13 cellular contexts compared by ENCODE assay signal in the genomic region with DNA sequence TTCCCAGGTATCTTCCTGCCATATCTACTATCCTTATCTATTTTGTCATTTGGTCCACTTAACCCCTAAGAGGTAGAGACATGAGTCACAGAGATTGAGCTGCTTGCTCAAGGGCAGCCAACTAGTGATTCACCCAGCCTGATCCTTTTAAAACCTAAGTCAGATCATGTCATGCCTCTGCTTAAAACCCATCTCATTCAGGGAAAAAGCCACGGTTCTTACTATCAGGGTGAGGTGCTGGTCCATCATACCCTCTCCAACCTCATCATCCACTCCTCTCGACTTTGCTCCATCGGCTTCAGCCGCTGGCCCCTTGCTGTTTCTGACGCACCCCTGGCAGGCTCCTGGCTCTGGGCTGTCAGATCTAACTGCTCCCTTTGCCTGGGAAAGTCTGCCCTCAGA. TPM values are rescaled to one million over a fixed set of nuclear protein-coding genes. Genes with fewer than 3 reads are reported as not detected.
A peak's percentile ranks its signal among the peaks of the same experiment; 100 is the strongest.
DNase-seq lines count a peak whose midpoint lies in the region; ATAC-seq and TF ChIP-seq lines count a peak whose summit lies in the region.
"Had no signal": no experiment of that assay in that cellular context is flagged by ENCODE, and none has a peak within 500 bp of the region (broad histone marks: within the 10 kb centered on the region; RNA-seq: fewer than 3 reads in every experiment).

No MANE protein-coding gene starts in this region.

- ATAC-seq in GM21723 (IDR thresholded peaks at IDR 0.05; ENCODE audit: unreplicated experiment) (no peak), HG03039 (IDR thresholded peaks at IDR 0.05; ENCODE audit: unreplicated experiment) (no peak)
- ATAC-seq: sciatic nerve had no signal

- no peaks in the 10 kb centered on the region for H3K27me3 Mint-ChIP-seq in activated CD4-positive, alpha-beta memory T cell treated with anti-CD3 and anti-CD28 coated beads for 36 hours
- H3K27me3 Mint-ChIP-seq in activated CD4-positive, alpha-beta memory T cell treated with anti-CD3 and anti-CD28 coated beads, Interleukin-2, amount 10 ng/mL, durations not matched to agents 7 days and 5 days: no peaks in the 10 kb centered on the region

- peaks cover 3% of the 10 kb centered on the region for H3K4me1 Mint-ChIP-seq in activated CD4-positive, alpha-beta memory T cell treated with anti-CD3 and anti-CD28 coated beads for 36 hours (ENCODE audit: low read depth)
- H3K4me1 Mint-ChIP-seq in activated CD4-positive, alpha-beta memory T cell treated with anti-CD3 and anti-CD28 coated beads, Interleukin-2, amount 10 ng/mL, durations not matched to agents 7 days and 5 days: no peaks in the 10 kb centered on the region

- no peaks in the 10 kb centered on the region for H3K9me3 ChIP-seq in fibroblast of lung (ENCODE audit: control insufficient read depth, insufficient read depth, low read depth, low read length)
- H3K9me3 ChIP-seq in smooth muscle cell (replicated peaks; ENCODE audit: low read depth): no peaks in the 10 kb centered on the region
- H3K9me3 ChIP-seq: lower lobe of right lung had no signal

- H2AFZ ChIP-seq in fibroblast of lung (ENCODE audit: low read length) (no peak overlapping the region), smooth muscle cell (ENCODE audit: low read depth) (no peak overlapping the region)

- peaks cover 40% of the 10 kb centered on the region for H3K36me3 Mint-ChIP-seq in activated CD4-positive, alpha-beta memory T cell treated with anti-CD3 and anti-CD28 coated beads for 36 hours
- H3K36me3 Mint-ChIP-seq in activated CD4-positive, alpha-beta memory T cell treated with anti-CD3 and anti-CD28 coated beads, Interleukin-2, amount 10 ng/mL, durations not matched to agents 7 days and 5 days (ENCODE audit: low read depth): peaks cover 41% of the 10 kb centered on the region

- H3K4me3 ChIP-seq in fibroblast of lung (replicated peaks in 1 of 4; ENCODE audit: control extremely low read depth in 1 of 4, insufficient read depth in 1 of 4, low read depth in 3 of 4, low read length in 4 of 4): no peak overlapping the region
- H3K4me3 ChIP-seq in smooth muscle cell: no peak overlapping the region
- H3K4me3 ChIP-seq: lower lobe of right lung had no signal

- in situ Hi-C loops in GM13976 (cut with MboI; ENCODE audit: low sequenced_read_pairs, unreplicated experiment): no loop called here

- no peak overlapping the region for H3K4me3 Mint-ChIP-seq in activated CD4-positive, alpha-beta memory T cell treated with anti-CD3 and anti-CD28 coated beads for 36 hours
- no peak overlapping the region for H3K4me3 Mint-ChIP-seq in activated CD4-positive, alpha-beta memory T cell treated with anti-CD3 and anti-CD28 coated beads, Interleukin-2, amount 10 ng/mL, durations not matched to agents 7 days and 5 days

- H3K4me2 ChIP-seq in fibroblast of lung (ENCODE audit: extremely low read depth, insufficient read depth, low read length): no peak overlapping the region
- peak overlapping the region; percentile 25 for H3K4me2 ChIP-seq in smooth muscle cell

- no peaks in the 10 kb centered on the region for H3K9me3 Mint-ChIP-seq in activated CD4-positive, alpha-beta memory T cell treated with anti-CD3 and anti-CD28 coated beads for 36 hours
- no peaks in the 10 kb centered on the region for H3K9me3 Mint-ChIP-seq in activated CD4-positive, alpha-beta memory T cell treated with anti-CD3 and anti-CD28 coated beads, Interleukin-2, amount 10 ng/mL, durations not matched to agents 7 days and 5 days

- CTCF ChIA-PET in activated CD4-positive, alpha-beta memory T cell treated with anti-CD3 and anti-CD28 coated beads for 36 hours (lab: Charles Lee): interaction anchor here (1.3 to 33.4 kb wide), 2 partner anchors 28 to 75 kb away, joined by 3 to 1224 read pairs; a partner anchor contains a TSS
- CTCF ChIA-PET in activated CD4-positive, alpha-beta memory T cell treated with anti-CD3 and anti-CD28 coated beads, Interleukin-2, amount 10 ng/mL, durations not matched to agents 7 days and 5 days (lab: Charles Lee): interaction anchor here (16.6 kb wide), 1 partner anchor 74 kb away, joined by 370 read pairs; a partner anchor contains a TSS

- intact Hi-C loops in activated CD4-positive, alpha-beta memory T cell treated with anti-CD3 and anti-CD28 coated beads for 36 hours (cut with micrococcal nuclease): no loop called here

- peaks cover 16% of the 10 kb centered on the region for H3F3A ChIP-seq in smooth muscle cell (ENCODE audit: low read depth)

- DNase-seq in activated CD4-positive, alpha-beta memory T cell treated with anti-CD3 and anti-CD28 coated beads for 36 hours: no peak
- DNase-seq in activated CD4-positive, alpha-beta memory T cell treated with anti-CD3 and anti-CD28 coated beads, Interleukin-2, amount 10 ng/mL, durations not matched to agents 7 days and 5 days: no peak
- DNase-seq in RPMI7951 (ENCODE audit: low read depth): peak; percentile 80
- DNase-seq in fibroblast of lung (ENCODE audit: low read depth in 2 of 2): peak; percentile 49 to 82
- no peak for DNase-seq in smooth muscle cell (lab: John Stamatoyannopoulos, UW; ENCODE audit: unreplicated experiment)
- DNase-seq in GM13976 (ENCODE audit: low spot score): no peak
- DNase-seq: activated CD4-positive, alpha-beta T cell treated with anti-CD3 and anti-CD28 coated beads for 4 hours; aorta; lower lobe of right lung; SIG-M5 had no signal

- H4K20me1 ChIP-seq in fibroblast of lung (ENCODE audit: control insufficient read depth, extremely low read depth, insufficient read depth, low read length) (no peaks in the 10 kb centered on the region), smooth muscle cell (ENCODE audit: low read depth) (no peaks in the 10 kb centered on the region)

- H3K27me3 ChIP-seq in fibroblast of lung (ENCODE audit: control insufficient read depth, insufficient read depth, low read length) (no peaks in the 10 kb centered on the region), smooth muscle cell (ENCODE audit: low read depth) (no peaks in the 10 kb centered on the region)

- WGBS in smooth muscle cell (ENCODE audit: low lambda C conversion rate): 48% methylated on average over 5 of the region's 5 CpGs

- no peak for TF ChIP-seq CTCF in fibroblast of lung (conservative IDR thresholded peaks at IDR 0.05 in 1 of 2, IDR thresholded peaks at IDR 0.05 in 1 of 2; ENCODE audit: low read depth in 1 of 2, low read length in 2 of 2)
- no peak for TF ChIP-seq CTCF in smooth muscle cell (IDR thresholded peaks at IDR 0.05; ENCODE audit: borderline replicate concordance, insufficient read depth, poor library complexity, severe bottlenecking)
- TF ChIP-seq CTCF in GM13976 (IDR thresholded peaks at IDR 0.05; ENCODE audit: borderline replicate concordance, control extremely low read depth, extremely low read depth, insufficient read depth, missing control alignments): no peak

- H3K9ac ChIP-seq in fibroblast of lung (ENCODE audit: insufficient read depth, low read length) (no peak overlapping the region), smooth muscle cell (ENCODE audit: low read depth) (no peak overlapping the region)

- peaks cover 5% of the 10 kb centered on the region for H3K4me1 ChIP-seq in fibroblast of lung (ENCODE audit: control insufficient read depth, extremely low read depth, insufficient read depth, low read length)
- no peaks in the 10 kb centered on the region for H3K4me1 ChIP-seq in smooth muscle cell (ENCODE audit: low read depth)
- H3K4me1 ChIP-seq: lower lobe of right lung had no signal

- H3K36me3 ChIP-seq in fibroblast of lung (ENCODE audit: control insufficient read depth, insufficient read depth, low read length): no peaks in the 10 kb centered on the region
- H3K36me3 ChIP-seq in smooth muscle cell (ENCODE audit: low read depth): no peaks in the 10 kb centered on the region

- POLR2A ChIA-PET in activated CD4-positive, alpha-beta memory T cell treated with anti-CD3 and anti-CD28 coated beads for 36 hours (lab: Charles Lee): no interaction called here
- POLR2A ChIA-PET in activated CD4-positive, alpha-beta memory T cell treated with anti-CD3 and anti-CD28 coated beads, Interleukin-2, amount 10 ng/mL, durations not matched to agents 7 days and 5 days (lab: Charles Lee): no interaction called here

- peak overlapping the region; percentile 1 for H3K27ac Mint-ChIP-seq in activated CD4-positive, alpha-beta memory T cell treated with anti-CD3 and anti-CD28 coated beads for 36 hours
- no peak overlapping the region for H3K27ac Mint-ChIP-seq in activated CD4-positive, alpha-beta memory T cell treated with anti-CD3 and anti-CD28 coated beads, Interleukin-2, amount 10 ng/mL, durations not matched to agents 7 days and 5 days

- H3K27ac ChIP-seq in fibroblast of lung (ENCODE audit: insufficient read depth, low read length) (no peak overlapping the region), smooth muscle cell (ENCODE audit: low read depth) (peak overlapping the region; percentile 64)
- H3K27ac ChIP-seq: lower lobe of right lung had no signal

- H3K79me2 ChIP-seq in fibroblast of lung (ENCODE audit: control insufficient read depth, insufficient read depth, low read length) (no peaks in the 10 kb centered on the region), smooth muscle cell (ENCODE audit: low read depth) (no peaks in the 10 kb centered on the region)

RNA-seq across cellular contexts. Expression of a gene that starts 14.4 kb away (rescaled TPM):
- total RNA-seq in activated CD4-positive, alpha-beta memory T cell treated with anti-CD3 and anti-CD28 coated beads for 36 hours: 10 to 100 TPM; 54.9 to 57.1 TPM
- 10 to 100 TPM; 76.0 to 76.1 TPM for total RNA-seq in activated CD4-positive, alpha-beta memory T cell treated with anti-CD3 and anti-CD28 coated beads, Interleukin-2, amount 10 ng/mL, durations not matched to agents 7 days and 5 days
- 18.3 and 21.7 TPM in 2 replicates for total RNA-seq in RPMI7951 (2014; rRNA removed; shearing (Covaris generic))
- 26.7 and 27.7 TPM in 2 replicates for total RNA-seq in fibroblast of lung
- 22.4 and 26.3 TPM in 2 replicates for polyA plus RNA-seq in fibroblast of lung
- 12.7 and 13.6 TPM in 2 replicates for polyA plus RNA-seq in fibroblast of lung (2012)
- polyA minus RNA-seq in fibroblast of lung (ENCODE audit: low replicate concordance): 20.3 and 26.8 TPM in 2 replicates
- 68.1 and 74.8 TPM in 2 replicates for total RNA-seq in smooth muscle cell
- 24.1 and 25.0 TPM in 2 replicates for polyA plus RNA-seq in smooth muscle cell

Comparison
In these comparisons a context has a peak if more than half of its experiments do, and no peak if none do; other contexts are left out.
1. DNase-seq: peak in RPMI7951 (single experiment) and fibroblast of lung (2 of 2); none in activated CD4-positive, alpha-beta memory T cell treated with anti-CD3 and anti-CD28 coated beads for 36 hours (single experiment), activated CD4-positive, alpha-beta memory T cell treated with anti-CD3 and anti-CD28 coated beads, Interleukin-2, amount 10 ng/mL, durations not matched to agents 7 days and 5 days (single experiment), smooth muscle cell (single experiment) and GM13976 (single experiment).